Comparison of ENCODE assay signal across 1 cellular context in genomic region chr3:13111874-13112520, GRCh38.
TF ChIP-seq lines count a peak whose summit lies in the region.

No MANE protein-coding gene starts in this region.

TF ChIP-seq in HepG2, 621 proteins besides CTCF, POLR2A, EP300 and RAD21 (continued from another document and continues in another):
- TF ChIP-seq ZNF280B (CRISPR knock-in tag; IDR thresholded peaks at IDR 0.05; ENCODE audit: borderline replicate concordance) = no peak
- TF ChIP-seq YEATS2 (CRISPR knock-in tag; IDR thresholded peaks at IDR 0.05; ENCODE audit: borderline replicate concordance) = no peak
- TF ChIP-seq ZNF749 (CRISPR knock-in tag; IDR thresholded peaks at IDR 0.05; ENCODE audit: borderline replicate concordance) = no peak
- peak; percentile 11; the same call in 1 of the 2 replicates for TF ChIP-seq FOSL2 (CRISPR knock-in tag; IDR thresholded peaks at IDR 0.05)
- TF ChIP-seq FOXA3 (CRISPR knock-in tag; IDR thresholded peaks at IDR 0.05) = no peak
- TF ChIP-seq SOX13 (IDR thresholded peaks at IDR 0.05) = no peak
- no peak for TF ChIP-seq SOX13 (CRISPR knock-in tag; conservative IDR thresholded peaks at IDR 0.05 in 1 of 2, IDR thresholded peaks at IDR 0.05 in 1 of 2)
- TF ChIP-seq TAF15 (IDR thresholded peaks at IDR 0.05; ENCODE audit: low read depth, low read length, poor library complexity, severe bottlenecking) = no peak
- no peak for TF ChIP-seq ZNF775 (CRISPR knock-in tag; IDR thresholded peaks at IDR 0.05; ENCODE audit: borderline replicate concordance)
- TF ChIP-seq THYN1 (CRISPR knock-in tag; IDR thresholded peaks at IDR 0.05; ENCODE audit: borderline replicate concordance, low read depth) = no peak
- no peak for TF ChIP-seq ZNF777 (CRISPR knock-in tag; IDR thresholded peaks at IDR 0.05)
- no peak for TF ChIP-seq ZNF563 (CRISPR knock-in tag; IDR thresholded peaks at IDR 0.05)
- peak; percentile 47; the same call in 1 of the 2 replicates for TF ChIP-seq HDAC2 (CRISPR knock-in tag; IDR thresholded peaks at IDR 0.05)
- no peak for TF ChIP-seq AKAP8 (CRISPR knock-in tag; IDR thresholded peaks at IDR 0.05)
- no peak for TF ChIP-seq ZNF510 (CRISPR knock-in tag; IDR thresholded peaks at IDR 0.05; ENCODE audit: low read depth)
- TF ChIP-seq PLRG1 (conservative IDR thresholded peaks at IDR 0.05) = no peak
- TF ChIP-seq KLF12 (CRISPR knock-in tag; IDR thresholded peaks at IDR 0.05; ENCODE audit: borderline replicate concordance) = no peak
- peak; percentile 53; the same call in 1 of the 2 replicates for TF ChIP-seq ZNF292 (CRISPR knock-in tag; IDR thresholded peaks at IDR 0.05; ENCODE audit: borderline replicate concordance, low read depth)
- no peak for TF ChIP-seq ISX (CRISPR knock-in tag; conservative IDR thresholded peaks at IDR 0.05)
- TF ChIP-seq E2F2 (CRISPR knock-in tag; IDR thresholded peaks at IDR 0.05; ENCODE audit: borderline replicate concordance) = no peak
- no peak for TF ChIP-seq HINFP (CRISPR knock-in tag; IDR thresholded peaks at IDR 0.05; ENCODE audit: low read depth)
- no peak for TF ChIP-seq ZNF550 (CRISPR knock-in tag; IDR thresholded peaks at IDR 0.05; ENCODE audit: borderline replicate concordance)
- no peak for TF ChIP-seq MTF1 (CRISPR knock-in tag; IDR thresholded peaks at IDR 0.05)
- no peak for TF ChIP-seq ZNF10 (CRISPR knock-in tag; IDR thresholded peaks at IDR 0.05; ENCODE audit: borderline replicate concordance, low read depth)
- TF ChIP-seq TIGD3 (CRISPR knock-in tag; IDR thresholded peaks at IDR 0.05; ENCODE audit: borderline replicate concordance) = no peak
- TF ChIP-seq ZNF333 (CRISPR knock-in tag; IDR thresholded peaks at IDR 0.05; ENCODE audit: borderline replicate concordance) = no peak
- TF ChIP-seq SP5 (CRISPR knock-in tag; IDR thresholded peaks at IDR 0.05; ENCODE audit: borderline replicate concordance, low read depth) = peak; percentile 35; the same call in 1 of the 2 replicates
- TF ChIP-seq ZNF646 (CRISPR knock-in tag; IDR thresholded peaks at IDR 0.05) = no peak
- no peak for TF ChIP-seq ZNF318 (CRISPR knock-in tag; IDR thresholded peaks at IDR 0.05)
- TF ChIP-seq ZNF335 (CRISPR knock-in tag; IDR thresholded peaks at IDR 0.05) = no peak
- no peak for TF ChIP-seq CENPX (CRISPR knock-in tag; IDR thresholded peaks at IDR 0.05)
- TF ChIP-seq MAX (IDR thresholded peaks at IDR 0.05) = peak; percentile 81
- TF ChIP-seq FOXO4 (CRISPR knock-in tag; conservative IDR thresholded peaks at IDR 0.05) = no peak
- TF ChIP-seq ZBTB42 (CRISPR knock-in tag; IDR thresholded peaks at IDR 0.05) = no peak
